ENCODE assay signal across 8 cellular contexts in genomic region chr18:22391571-22392359, GRCh38. TPM values are rescaled to one million over a fixed set of nuclear protein-coding genes. Genes with fewer than 3 reads are reported as not detected.
DNase-seq lines count a peak whose midpoint lies in the region; ATAC-seq lines count a peak whose summit lies in the region.

No MANE protein-coding gene starts in this region.

- H3K9me3 Mint-ChIP-seq in activated CD4-positive, alpha-beta T cell treated with anti-CD3 and anti-CD28 coated beads, Interleukin-2, amount 10 ng/mL, durations not matched to agents 7 days and 5 days = no peaks in the 10 kb centered on the region
- peaks cover 7% of the 10 kb centered on the region for H3K9me3 Mint-ChIP-seq in activated CD8-positive, alpha-beta T cell treated with anti-CD3 and anti-CD28 coated beads, Interleukin-2, amount 10 ng/mL, durations not matched to agents 7 days and 5 days (ENCODE audit: insufficient read depth)
- no peaks in the 10 kb centered on the region for H3K9me3 Mint-ChIP-seq in stimulated activated effector memory CD8-positive, alpha-beta T cell treated with anti-CD3 and anti-CD28 coated beads, Interleukin-12 subunit alpha, Interleukin-12 subunit beta, amount 100 ng/mL, for 72 hours

- no peak overlapping the region for H3K4me3 Mint-ChIP-seq in activated CD4-positive, alpha-beta T cell treated with anti-CD3 and anti-CD28 coated beads, Interleukin-2, amount 10 ng/mL, durations not matched to agents 7 days and 5 days
- H3K4me3 Mint-ChIP-seq in activated CD8-positive, alpha-beta T cell treated with anti-CD3 and anti-CD28 coated beads, Interleukin-2, amount 10 ng/mL, durations not matched to agents 7 days and 5 days = no peak overlapping the region
- H3K4me3 Mint-ChIP-seq in stimulated activated effector memory CD8-positive, alpha-beta T cell treated with anti-CD3 and anti-CD28 coated beads, Interleukin-12 subunit alpha, Interleukin-12 subunit beta, amount 100 ng/mL, for 72 hours = no peak overlapping the region

- POLR2A ChIA-PET in activated CD4-positive, alpha-beta T cell treated with anti-CD3 and anti-CD28 coated beads, Interleukin-2, amount 10 ng/mL, durations not matched to agents 7 days and 5 days (lab: Charles Lee) = no interaction called here
- POLR2A ChIA-PET in activated CD8-positive, alpha-beta T cell treated with anti-CD3 and anti-CD28 coated beads, Interleukin-2, amount 10 ng/mL, durations not matched to agents 7 days and 5 days (lab: Charles Lee) = no interaction called here

- H3K27me3 Mint-ChIP-seq in activated CD4-positive, alpha-beta T cell treated with anti-CD3 and anti-CD28 coated beads, Interleukin-2, amount 10 ng/mL, durations not matched to agents 7 days and 5 days = no peaks in the 10 kb centered on the region
- peaks cover 2% of the 10 kb centered on the region for H3K27me3 Mint-ChIP-seq in activated CD8-positive, alpha-beta T cell treated with anti-CD3 and anti-CD28 coated beads, Interleukin-2, amount 10 ng/mL, durations not matched to agents 7 days and 5 days (ENCODE audit: low read depth)

- ATAC-seq in activated CD8-positive, alpha-beta T cell treated with anti-CD3 and anti-CD28 coated beads, Interleukin-2, amount 10 ng/mL, durations not matched to agents 7 days and 5 days = peak; percentile 77
- ATAC-seq in stimulated activated effector memory CD8-positive, alpha-beta T cell treated with anti-CD3 and anti-CD28 coated beads, Interleukin-12 subunit alpha, Interleukin-12 subunit beta, amount 100 ng/mL, for 72 hours = peak; percentile 99
- ATAC-seq in HG03521 (IDR thresholded peaks at IDR 0.05; ENCODE audit: unreplicated experiment) (no peak), HG03135 (IDR thresholded peaks at IDR 0.05; ENCODE audit: unreplicated experiment) (no peak)

- DNase-seq in activated CD4-positive, alpha-beta T cell treated with anti-CD3 and anti-CD28 coated beads, Interleukin-2, amount 50 U/mL, for 48 hours = peak; percentile 9 to 37
- DNase-seq in activated CD4-positive, alpha-beta T cell treated with anti-CD3 and anti-CD28 coated beads, Interleukin-2, amount 10 ng/mL, durations not matched to agents 7 days and 5 days = no peak
- DNase-seq in activated CD8-positive, alpha-beta T cell treated with anti-CD3 and anti-CD28 coated beads, Interleukin-2, amount 10 ng/mL, durations not matched to agents 7 days and 5 days = peak; percentile 54
- peak; percentile 5 for DNase-seq in foreskin melanocyte
- DNase-seq in stimulated activated effector memory CD8-positive, alpha-beta T cell treated with anti-CD3 and anti-CD28 coated beads, Interleukin-12 subunit alpha, Interleukin-12 subunit beta, amount 100 ng/mL, for 72 hours (ENCODE audit: low spot score in 2 of 2) = peak; percentile 10 to 61
- DNase-seq in SIG-M5 treated with dmso at 0.1 percent for 504 hours (lab: John Stamatoyannopoulos, UW; ENCODE audit: unreplicated experiment) = no peak

- H3K4me1 Mint-ChIP-seq in activated CD4-positive, alpha-beta T cell treated with anti-CD3 and anti-CD28 coated beads, Interleukin-2, amount 10 ng/mL, durations not matched to agents 7 days and 5 days = no peaks in the 10 kb centered on the region
- H3K4me1 Mint-ChIP-seq in activated CD8-positive, alpha-beta T cell treated with anti-CD3 and anti-CD28 coated beads, Interleukin-2, amount 10 ng/mL, durations not matched to agents 7 days and 5 days (ENCODE audit: low read depth) = peaks cover 14% of the 10 kb centered on the region
- H3K4me1 Mint-ChIP-seq in stimulated activated effector memory CD8-positive, alpha-beta T cell treated with anti-CD3 and anti-CD28 coated beads, Interleukin-12 subunit alpha, Interleukin-12 subunit beta, amount 100 ng/mL, for 72 hours = peaks cover 22% of the 10 kb centered on the region

- no peaks in the 10 kb centered on the region for H3K36me3 Mint-ChIP-seq in activated CD4-positive, alpha-beta T cell treated with anti-CD3 and anti-CD28 coated beads, Interleukin-2, amount 10 ng/mL, durations not matched to agents 7 days and 5 days (ENCODE audit: low read depth)
- no peaks in the 10 kb centered on the region for H3K36me3 Mint-ChIP-seq in activated CD8-positive, alpha-beta T cell treated with anti-CD3 and anti-CD28 coated beads, Interleukin-2, amount 10 ng/mL, durations not matched to agents 7 days and 5 days (ENCODE audit: low read depth)
- H3K36me3 Mint-ChIP-seq in stimulated activated effector memory CD8-positive, alpha-beta T cell treated with anti-CD3 and anti-CD28 coated beads, Interleukin-12 subunit alpha, Interleukin-12 subunit beta, amount 100 ng/mL, for 72 hours = no peaks in the 10 kb centered on the region

- CTCF ChIA-PET in activated CD4-positive, alpha-beta T cell treated with anti-CD3 and anti-CD28 coated beads, Interleukin-2, amount 10 ng/mL, durations not matched to agents 7 days and 5 days (lab: Charles Lee) = interaction anchor here (0.6 to 1.5 kb wide), 2 partner anchors 11 to 27 kb away, joined by 3 read pairs; no protein-coding TSS in a partner anchor
- CTCF ChIA-PET in activated CD8-positive, alpha-beta T cell treated with anti-CD3 and anti-CD28 coated beads, Interleukin-2, amount 10 ng/mL, durations not matched to agents 7 days and 5 days (lab: Charles Lee) = no interaction called here

- H3K27ac Mint-ChIP-seq in activated CD4-positive, alpha-beta T cell treated with anti-CD3 and anti-CD28 coated beads, Interleukin-2, amount 10 ng/mL, durations not matched to agents 7 days and 5 days = no peak overlapping the region
- no peak overlapping the region for H3K27ac Mint-ChIP-seq in activated CD8-positive, alpha-beta T cell treated with anti-CD3 and anti-CD28 coated beads, Interleukin-2, amount 10 ng/mL, durations not matched to agents 7 days and 5 days
- H3K27ac Mint-ChIP-seq in stimulated activated effector memory CD8-positive, alpha-beta T cell treated with anti-CD3 and anti-CD28 coated beads, Interleukin-12 subunit alpha, Interleukin-12 subunit beta, amount 100 ng/mL, for 72 hours = no peak overlapping the region

RNA-seq across cellular contexts. Expression of gene CTAGE1, which starts 25.9 kb away (rescaled TPM):
- total RNA-seq in activated CD4-positive, alpha-beta T cell treated with anti-CD3 and anti-CD28 coated beads, Interleukin-2, amount 10 ng/mL, durations not matched to agents 7 days and 5 days = not detected
- not detected for total RNA-seq in activated CD8-positive, alpha-beta T cell treated with anti-CD3 and anti-CD28 coated beads, Interleukin-2, amount 10 ng/mL, durations not matched to agents 7 days and 5 days

Comparison
In these comparisons a context has a peak if more than half of its experiments do, and no peak if none do; other contexts are left out.
1. DNase-seq: peak in activated CD4-positive, alpha-beta T cell treated with anti-CD3 and anti-CD28 coated beads, Interleukin-2, amount 50 U/mL, for 48 hours (2 of 2), activated CD8-positive, alpha-beta T cell treated with anti-CD3 and anti-CD28 coated beads, Interleukin-2, amount 10 ng/mL, durations not matched to agents 7 days and 5 days (single experiment), foreskin melanocyte (single experiment) and stimulated activated effector memory CD8-positive, alpha-beta T cell treated with anti-CD3 and anti-CD28 coated beads, Interleukin-12 subunit alpha, Interleukin-12 subunit beta, amount 100 ng/mL, for 72 hours (2 of 2); none in activated CD4-positive, alpha-beta T cell treated with anti-CD3 and anti-CD28 coated beads, Interleukin-2, amount 10 ng/mL, durations not matched to agents 7 days and 5 days (single experiment) and SIG-M5 treated with dmso at 0.1 percent for 504 hours (single experiment).
2. ATAC-seq: peak in activated CD8-positive, alpha-beta T cell treated with anti-CD3 and anti-CD28 coated beads, Interleukin-2, amount 10 ng/mL, durations not matched to agents 7 days and 5 days (single experiment) and stimulated activated effector memory CD8-positive, alpha-beta T cell treated with anti-CD3 and anti-CD28 coated beads, Interleukin-12 subunit alpha, Interleukin-12 subunit beta, amount 100 ng/mL, for 72 hours (single experiment); none in HG03521 (single experiment) and HG03135 (single experiment).